In genomic region chr6:3791526-3792212, GRCh38 we compare ENCODE assay signal across 1 cellular context.
TF ChIP-seq lines count a peak whose summit lies in the region.

No MANE protein-coding gene starts in this region.

TF ChIP-seq in GM12878, 131 proteins besides CTCF, POLR2A, EP300 and RAD21 (continued from another document and continues in another):
- TF ChIP-seq ZNF592 (IDR thresholded peaks at IDR 0.05): no peak
- no peak for TF ChIP-seq SMAD1 (IDR thresholded peaks at IDR 0.05; ENCODE audit: low read depth, partially characterized antibody)
- TF ChIP-seq KLF5 (IDR thresholded peaks at IDR 0.05; ENCODE audit: partially characterized antibody): no peak
- no peak for TF ChIP-seq HCFC1 (IDR thresholded peaks at IDR 0.05; ENCODE audit: low read length)
- no peak for TF ChIP-seq PML (IDR thresholded peaks at IDR 0.05; ENCODE audit: low read length)
- TF ChIP-seq HDAC2 (IDR thresholded peaks at IDR 0.05): no peak
- no peak for TF ChIP-seq CHD1 (IDR thresholded peaks at IDR 0.05; ENCODE audit: low read depth, low read length)
- peak; percentile 70 for TF ChIP-seq RUNX3 (IDR thresholded peaks at IDR 0.05; ENCODE audit: low read length)
- TF ChIP-seq ZZZ3 (IDR thresholded peaks at IDR 0.05; ENCODE audit: control insufficient read depth, insufficient read length, low read depth): no peak
- TF ChIP-seq BCL3 (IDR thresholded peaks at IDR 0.05; ENCODE audit: borderline replicate concordance, insufficient read depth, low read depth, low read length, poor library complexity, severe bottlenecking): no peak
- TF ChIP-seq RAD51 (IDR thresholded peaks at IDR 0.05): 0 out of 2 replicates have a peak, but pooled peaks have one; percentile 36
- TF ChIP-seq ETV6 (conservative IDR thresholded peaks at IDR 0.05 in 1 of 2, IDR thresholded peaks at IDR 0.05 in 1 of 2; ENCODE audit: borderline replicate concordance in 1 of 2, low read depth in 1 of 2): 0 out of 4 replicates have a peak, but pooled peaks of 1 of the 2 experiments have one; percentile 47
- no peak for TF ChIP-seq ZSCAN29 (IDR thresholded peaks at IDR 0.05)
- no peak for TF ChIP-seq STAT1 (conservative IDR thresholded peaks at IDR 0.05)
- peak; percentile 51; the same call in 1 of the 2 replicates for TF ChIP-seq DPF2 (IDR thresholded peaks at IDR 0.05)
- no peak for TF ChIP-seq USF1 (IDR thresholded peaks at IDR 0.05; ENCODE audit: borderline replicate concordance, extremely low read length, insufficient read depth, low read depth, low read length)
- no peak for TF ChIP-seq EGR1 (IDR thresholded peaks at IDR 0.05; ENCODE audit: borderline replicate concordance in 1 of 2, low read depth in 2 of 2, low read length in 2 of 2)
- TF ChIP-seq ZNF217 (IDR thresholded peaks at IDR 0.05): no peak
- no peak for TF ChIP-seq KAT2A (conservative IDR thresholded peaks at IDR 0.05; ENCODE audit: control insufficient read depth, low read depth, low read length)
- TF ChIP-seq CEBPB (IDR thresholded peaks at IDR 0.05; ENCODE audit: borderline replicate concordance in 1 of 2, low read depth in 2 of 2, low read length in 2 of 2): no peak
- TF ChIP-seq E2F8 (IDR thresholded peaks at IDR 0.05; ENCODE audit: low read depth, partially characterized antibody): no peak
- no peak for TF ChIP-seq BHLHE40 (IDR thresholded peaks at IDR 0.05; ENCODE audit: borderline replicate concordance in 1 of 2, low read depth in 2 of 2, low read length in 1 of 2)
- peak; percentile 37; the same call in 1 of the 2 replicates for TF ChIP-seq NFIC (IDR thresholded peaks at IDR 0.05; ENCODE audit: low read depth, low read length)
- TF ChIP-seq RELA (IDR thresholded peaks at IDR 0.05; ENCODE audit: borderline replicate concordance, partially characterized antibody): no peak
- TF ChIP-seq SUPT20H (IDR thresholded peaks at IDR 0.05; ENCODE audit: borderline replicate concordance, control insufficient read depth, low read depth, low read length): no peak
- TF ChIP-seq CUX1 (IDR thresholded peaks at IDR 0.05; ENCODE audit: insufficient replicate concordance, low read depth, low read length): no peak
- no peak for TF ChIP-seq IRF3 (IDR thresholded peaks at IDR 0.05)
- no peak for TF ChIP-seq FOXM1 (IDR thresholded peaks at IDR 0.05; ENCODE audit: low read depth, low read length)
- no peak for TF ChIP-seq LARP7 (IDR thresholded peaks at IDR 0.05)
- no peak for TF ChIP-seq ZNF384 (IDR thresholded peaks at IDR 0.05; ENCODE audit: borderline replicate concordance, low read depth, low read length)
- no peak for TF ChIP-seq IRF5 (IDR thresholded peaks at IDR 0.05; ENCODE audit: borderline replicate concordance)
- no peak for TF ChIP-seq HSF1 (IDR thresholded peaks at IDR 0.05; ENCODE audit: low read depth, low read length)
- TF ChIP-seq ZBED1 (IDR thresholded peaks at IDR 0.05; ENCODE audit: borderline replicate concordance): no peak
- TF ChIP-seq YBX1 (IDR thresholded peaks at IDR 0.05): no peak
- no peak for TF ChIP-seq FOS (IDR thresholded peaks at IDR 0.05; ENCODE audit: borderline replicate concordance, extremely low read depth, insufficient read length)
- no peak for TF ChIP-seq CEBPZ (IDR thresholded peaks at IDR 0.05; ENCODE audit: low read depth, low read length)
- peak; percentile 57 for TF ChIP-seq EED (IDR thresholded peaks at IDR 0.05; ENCODE audit: low read depth)
